ENCODE assay signal across 8 cellular contexts in the genomic region with DNA sequence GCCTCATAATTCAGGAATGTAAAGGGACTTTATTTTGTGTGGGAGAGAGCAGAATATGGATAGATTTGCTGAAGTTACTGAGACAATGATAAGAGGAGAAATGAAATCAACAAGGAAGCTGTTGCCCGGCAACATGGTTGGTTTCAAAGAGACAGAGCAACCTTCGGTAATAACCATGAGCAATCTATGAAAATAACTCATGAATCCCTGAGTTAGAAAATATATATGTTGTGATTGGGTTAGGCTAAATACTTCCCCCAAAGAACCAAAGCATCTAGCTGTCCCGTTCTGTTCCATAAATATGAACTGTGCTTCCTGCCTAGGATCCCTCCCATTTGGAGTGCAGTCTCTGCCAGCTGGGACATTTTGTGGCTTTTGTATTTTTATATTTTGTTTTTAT. TPM values are rescaled to one million over a fixed set of nuclear protein-coding genes. Genes with fewer than 3 reads are reported as not detected.
DNase-seq lines count a peak whose midpoint lies in the region; ATAC-seq and TF ChIP-seq lines count a peak whose summit lies in the region.

No MANE protein-coding gene starts in this region.

- peak overlapping the region; percentile 8 for H3K4me3 ChIP-seq in adipocyte (ENCODE audit: low read length)
- peak overlapping the region in 7 of 12 donors; percentile 5 to 29 (median 23) for H3K4me3 ChIP-seq in heart left ventricle
- H3K4me3 ChIP-seq in HAP-1: no peak overlapping the region

- no peaks in the 10 kb centered on the region for H3K27me3 ChIP-seq in adipocyte (replicated peaks; ENCODE audit: control insufficient read depth, insufficient read depth, low read length)
- no peaks in the 10 kb centered on the region for H3K27me3 ChIP-seq in heart left ventricle
- H3K27me3 ChIP-seq in HAP-1 (ENCODE audit: low read depth): no peaks in the 10 kb centered on the region

- H3K36me3 ChIP-seq in adipocyte (ENCODE audit: control insufficient read depth, insufficient read depth, low read length, severe bottlenecking): no peaks in the 10 kb centered on the region
- no peaks in the 10 kb centered on the region for H3K36me3 ChIP-seq in heart left ventricle
- H3K36me3 ChIP-seq in HAP-1 (replicated peaks): no peaks in the 10 kb centered on the region

- H3K9me3 ChIP-seq in adipocyte (ENCODE audit: control insufficient read depth, low read length) (peaks cover 9% of the 10 kb centered on the region), heart left ventricle (peaks cover 0 to 19% (median 3%) of the 10 kb centered on the region in 12 donors), HAP-1 (peaks cover 8% of the 10 kb centered on the region; the same call in 1 of the 2 replicates)

- intact Hi-C loops in heart left ventricle (cut with DNase I): no loop called here

- no peak overlapping the region for H3K9ac ChIP-seq in adipocyte (ENCODE audit: low read length)

- ATAC-seq in heart left ventricle: peak in 3 of 4 donors; percentile 60 to 77 (median 62)
- no peak for ATAC-seq in HG02623 (IDR thresholded peaks at IDR 0.05; ENCODE audit: unreplicated experiment)
- no peak for ATAC-seq in GM21390 (IDR thresholded peaks at IDR 0.05; ENCODE audit: unreplicated experiment)

- H3K27ac ChIP-seq in heart left ventricle: peak overlapping the region in 11 of 12 donors; percentile 0 to 68 (median 42)

- in situ Hi-C loops in HAP-1 (cut with MboI; ENCODE audit: low sequenced_read_pairs): no loop called here

- H3K4me1 ChIP-seq in adipocyte (ENCODE audit: control insufficient read depth, insufficient read depth, low read length) (peaks cover 18% of the 10 kb centered on the region), heart left ventricle (peaks cover 5 to 39% (median 28%) of the 10 kb centered on the region in 12 donors), HAP-1 (peaks cover 6% of the 10 kb centered on the region)

- no peak for TF ChIP-seq CTCF in heart left ventricle (IDR thresholded peaks at IDR 0.05)

- 17 to 23% (median 20%) methylated on average over 3 of the region's 3 CpGs for WGBS in heart left ventricle, 4 donors

- no peak for TF ChIP-seq POLR2A in heart left ventricle (IDR thresholded peaks at IDR 0.05)

- DNase-seq in ELR (ENCODE audit: low read depth) (peak; percentile 33), adipocyte (ENCODE audit: low read depth) (peak; percentile 53), heart left ventricle (no peak), pulmonary artery endothelial cell (ENCODE audit: low read depth, low spot score) (peak; percentile 76), HAP-1 (ENCODE audit: low spot score in 2 of 2) (no peak), NCI-H1694 treated with DMSO at 0.1 percent for 48 hours (lab: John Stamatoyannopoulos, UW) (no peak)

RNA-seq across cellular contexts. Expression of a gene that starts 23.1 kb away (rescaled TPM):
- total RNA-seq in heart left ventricle (10 to 100 TPM; 15.6 to 55.6 (median 23.0) TPM), pulmonary artery endothelial cell (29.0 and 50.8 TPM in 2 replicates)
- 10 to 100 TPM; 15.4 to 20.4 TPM for polyA plus RNA-seq in heart left ventricle

RNA-seq across cellular contexts. Expression of a gene that starts 53.4 kb away (rescaled TPM):
- total RNA-seq in heart left ventricle (10 to 100 TPM; 32.1 to 64.1 (median 34.7) TPM), pulmonary artery endothelial cell (62.4 and 95.3 TPM in 2 replicates)
- 10 to 100 TPM; 32.7 to 39.0 TPM for polyA plus RNA-seq in heart left ventricle

Comparison
In these comparisons a context has a peak if more than half of its experiments do, and no peak if none do; other contexts are left out.
1. DNase-seq: peak in ELR (single experiment), adipocyte (single experiment) and pulmonary artery endothelial cell (single experiment); none in heart left ventricle (0 of 5), HAP-1 (0 of 2) and NCI-H1694 treated with DMSO at 0.1 percent for 48 hours (single experiment).
2. ATAC-seq: peak in heart left ventricle (3 of 4); none in HG02623 (single experiment) and GM21390 (single experiment).